Comparison of ENCODE assay signal across 8 cellular contexts in genomic region chr3:179324270-179324754, GRCh38. TPM values are rescaled to one million over a fixed set of nuclear protein-coding genes. Genes with fewer than 3 reads are reported as not detected.
DNase-seq lines count a peak whose midpoint lies in the region; ATAC-seq and TF ChIP-seq lines count a peak whose summit lies in the region.

No MANE protein-coding gene starts in this region.

- H3K4me1 ChIP-seq in BE2C (peaks cover 3% of the 10 kb centered on the region), SK-N-SH (ENCODE audit: control insufficient read depth in 1 of 2, insufficient read depth in 2 of 2, low read depth in 1 of 2, low read length in 1 of 2) (peaks cover 0 to 6% of the 10 kb centered on the region in 2 experiments; a peak in 2 of 4 replicates), parathyroid adenoma (no peaks in the 10 kb centered on the region)

- H3K79me2 ChIP-seq in SK-N-SH (ENCODE audit: insufficient read depth) = peaks cover 61% of the 10 kb centered on the region
- H3K79me2 ChIP-seq in parathyroid adenoma = peaks cover 25% of the 10 kb centered on the region

- H3K27me3 ChIP-seq in BE2C (no peaks in the 10 kb centered on the region), SK-N-SH (ENCODE audit: insufficient read depth) (no peaks in the 10 kb centered on the region), parathyroid adenoma (ENCODE audit: control insufficient read depth, insufficient read depth, low read length) (no peaks in the 10 kb centered on the region)

- TF ChIP-seq EP300 in SK-N-SH (IDR thresholded peaks at IDR 0.05; ENCODE audit: borderline replicate concordance in 1 of 2, low read depth in 1 of 2, low read length in 1 of 2) = no peak

- H3K4me2 ChIP-seq in SK-N-SH = peak overlapping the region; percentile 88
- peak overlapping the region; percentile 72 for H3K4me2 ChIP-seq in parathyroid adenoma (ENCODE audit: low read length)

- POLR2A ChIA-PET in SK-N-SH (lab: Yijun Ruan, JAX) = interaction anchor here (1.2 kb wide), 1 partner anchor 22 kb away, joined by 3 read pairs; no protein-coding TSS in a partner anchor

- no peak overlapping the region for H2AFZ ChIP-seq in SK-N-SH (ENCODE audit: low read depth)
- no peak overlapping the region for H2AFZ ChIP-seq in parathyroid adenoma

- CTCF ChIA-PET in SK-N-SH (lab: Yijun Ruan, JAX) = interaction anchor here (1.0 to 1.5 kb wide), 6 partner anchors 11 to 256 kb away, joined by 3 to 4 read pairs (median 3); no protein-coding TSS in a partner anchor

- H3F3A ChIP-seq in SK-N-SH (replicated peaks; ENCODE audit: insufficient read depth) = peaks cover 4% of the 10 kb centered on the region

- no peak for DNase-seq in BE2C
- DNase-seq in SK-N-SH = peak; percentile 30
- no peak for DNase-seq in epithelial cell of proximal tubule (ENCODE audit: low read depth)
- no peak for DNase-seq in middle frontal gyrus (ENCODE audit: extremely low spot score, low spot score)

- H3K9ac ChIP-seq in SK-N-SH (peak overlapping the region; percentile 92), parathyroid adenoma (no peak overlapping the region)

- ATAC-seq in GM21576 (IDR thresholded peaks at IDR 0.05; ENCODE audit: unreplicated experiment) (peak; percentile 28), HG03159 (IDR thresholded peaks at IDR 0.05; ENCODE audit: unreplicated experiment) (no peak), HG02763 (IDR thresholded peaks at IDR 0.05; ENCODE audit: unreplicated experiment) (no peak)

- no peaks in the 10 kb centered on the region for H3K9me3 ChIP-seq in BE2C
- no peaks in the 10 kb centered on the region for H3K9me3 ChIP-seq in SK-N-SH
- H3K9me3 ChIP-seq in parathyroid adenoma (ENCODE audit: control insufficient read depth, low read length) = no peaks in the 10 kb centered on the region

- peak overlapping the region; percentile 86 for H3K4me3 ChIP-seq in BE2C (ENCODE audit: low read depth, low read length)
- peak overlapping the region; percentile 77 to 97 for H3K4me3 ChIP-seq in SK-N-SH (ENCODE audit: low read depth in 2 of 2, low read length in 1 of 2)
- peak overlapping the region; percentile 90 for H3K4me3 ChIP-seq in epithelial cell of proximal tubule (ENCODE audit: low read depth, low read length)
- peak overlapping the region; percentile 78 for H3K4me3 ChIP-seq in parathyroid adenoma (ENCODE audit: low read depth, low read length)

- 8% methylated on average over 8 of the region's 8 CpGs for WGBS in SK-N-SH (ENCODE audit: low lambda C conversion rate)

- H3K9me2 ChIP-seq in SK-N-SH = no peaks in the 10 kb centered on the region

- TF ChIP-seq RAD21 in SK-N-SH (IDR thresholded peaks at IDR 0.05; ENCODE audit: low read length) = no peak

- TF ChIP-seq CTCF in BE2C (IDR thresholded peaks at IDR 0.05; ENCODE audit: low read depth, low read length) = no peak
- no peak for TF ChIP-seq CTCF in SK-N-SH (IDR thresholded peaks at IDR 0.05)
- TF ChIP-seq CTCF in epithelial cell of proximal tubule (conservative IDR thresholded peaks at IDR 0.05; ENCODE audit: low read depth, low read length) = no peak
- no peak for TF ChIP-seq CTCF in parathyroid adenoma (IDR thresholded peaks at IDR 0.05)

- H3K36me3 ChIP-seq in BE2C (peaks cover 39% of the 10 kb centered on the region), SK-N-SH (replicated peaks in 1 of 2; ENCODE audit: control insufficient read depth in 1 of 2, insufficient read depth in 2 of 2, low read length in 1 of 2) (peaks cover 17 to 23% of the 10 kb centered on the region in 2 experiments), parathyroid adenoma (ENCODE audit: control insufficient read depth, insufficient read depth, low read length) (no peaks in the 10 kb centered on the region)

- H4K20me1 ChIP-seq in SK-N-SH (ENCODE audit: insufficient read depth) = peaks cover 34% of the 10 kb centered on the region

- peak overlapping the region in 1 of 2 experiments; percentile 89; a peak in 2 of 4 replicates for H3K27ac ChIP-seq in SK-N-SH (ENCODE audit: low read depth in 2 of 2, low read length in 1 of 2)
- H3K27ac ChIP-seq in parathyroid adenoma = no peak overlapping the region

TF ChIP-seq in SK-N-SH, 30 proteins besides CTCF, POLR2A, EP300 and RAD21:
- TF ChIP-seq FOXJ3 (CRISPR knock-in tag; IDR thresholded peaks at IDR 0.05) = no peak
- no peak for TF ChIP-seq ZBTB33 (IDR thresholded peaks at IDR 0.05; ENCODE audit: borderline replicate concordance, low read depth)
- no peak for TF ChIP-seq NRF1 (IDR thresholded peaks at IDR 0.05; ENCODE audit: low read depth, low read length)
- no peak for TF ChIP-seq MEF2A (IDR thresholded peaks at IDR 0.05; ENCODE audit: borderline replicate concordance, low read depth)
- no peak for TF ChIP-seq RCOR1 (IDR thresholded peaks at IDR 0.05; ENCODE audit: low read length)
- no peak for TF ChIP-seq GABPA (IDR thresholded peaks at IDR 0.05; ENCODE audit: low read depth)
- no peak for TF ChIP-seq TAF1 (IDR thresholded peaks at IDR 0.05; ENCODE audit: borderline replicate concordance, low read depth, low read length)
- no peak for TF ChIP-seq REST (IDR thresholded peaks at IDR 0.05; ENCODE audit: low read depth, low read length)
- TF ChIP-seq SMC3 (IDR thresholded peaks at IDR 0.05; ENCODE audit: low read depth, low read length) = no peak
- TF ChIP-seq MXI1 (IDR thresholded peaks at IDR 0.05; ENCODE audit: low read depth, low read length) = no peak
- TF ChIP-seq POLR2AphosphoS5 (IDR thresholded peaks at IDR 0.05; ENCODE audit: low read depth, low read length) = no peak
- no peak for TF ChIP-seq NFIC (IDR thresholded peaks at IDR 0.05; ENCODE audit: borderline replicate concordance)
- no peak for TF ChIP-seq JUND (IDR thresholded peaks at IDR 0.05)
- no peak for TF ChIP-seq FOXM1 (IDR thresholded peaks at IDR 0.05; ENCODE audit: low read depth)

RNA-seq across cellular contexts. Expression of gene ZNF639, which starts 1.5 kb away (rescaled TPM):
- polyA plus RNA-seq in BE2C (2012; ENCODE audit: insufficient read depth, insufficient read length, low read depth) = 33.2 TPM
- 9.6 and 11.4 TPM in 2 replicates for polyA plus RNA-seq in SK-N-SH (2012; rRNA removed)
- 16.2 and 19.9 TPM in 2 replicates for polyA plus RNA-seq in SK-N-SH (2012; cell fraction: cytosol; rRNA removed)
- 5.1 and 11.4 TPM in 2 replicates for polyA plus RNA-seq in SK-N-SH (2012; cell fraction: nucleus; rRNA removed)
- total RNA-seq in epithelial cell of proximal tubule = 35.2 and 42.6 TPM in 2 replicates

RNA-seq across cellular contexts. Expression of gene MFN1, which starts 23.2 kb away (rescaled TPM):
- polyA plus RNA-seq in BE2C (2012; ENCODE audit: insufficient read depth, insufficient read length, low read depth) = 6.7 TPM
- polyA plus RNA-seq in SK-N-SH (2012; rRNA removed) = 15.7 and 27.2 TPM in 2 replicates
- 25.4 and 32.5 TPM in 2 replicates for polyA plus RNA-seq in SK-N-SH (2012; cell fraction: cytosol; rRNA removed)
- polyA plus RNA-seq in SK-N-SH (2012; cell fraction: nucleus; rRNA removed) = 24.7 and 57.9 TPM in 2 replicates
- 25.8 and 27.3 TPM in 2 replicates for total RNA-seq in epithelial cell of proximal tubule
